Comparison of ENCODE assay signal across 1 cellular context in the genomic region with DNA sequence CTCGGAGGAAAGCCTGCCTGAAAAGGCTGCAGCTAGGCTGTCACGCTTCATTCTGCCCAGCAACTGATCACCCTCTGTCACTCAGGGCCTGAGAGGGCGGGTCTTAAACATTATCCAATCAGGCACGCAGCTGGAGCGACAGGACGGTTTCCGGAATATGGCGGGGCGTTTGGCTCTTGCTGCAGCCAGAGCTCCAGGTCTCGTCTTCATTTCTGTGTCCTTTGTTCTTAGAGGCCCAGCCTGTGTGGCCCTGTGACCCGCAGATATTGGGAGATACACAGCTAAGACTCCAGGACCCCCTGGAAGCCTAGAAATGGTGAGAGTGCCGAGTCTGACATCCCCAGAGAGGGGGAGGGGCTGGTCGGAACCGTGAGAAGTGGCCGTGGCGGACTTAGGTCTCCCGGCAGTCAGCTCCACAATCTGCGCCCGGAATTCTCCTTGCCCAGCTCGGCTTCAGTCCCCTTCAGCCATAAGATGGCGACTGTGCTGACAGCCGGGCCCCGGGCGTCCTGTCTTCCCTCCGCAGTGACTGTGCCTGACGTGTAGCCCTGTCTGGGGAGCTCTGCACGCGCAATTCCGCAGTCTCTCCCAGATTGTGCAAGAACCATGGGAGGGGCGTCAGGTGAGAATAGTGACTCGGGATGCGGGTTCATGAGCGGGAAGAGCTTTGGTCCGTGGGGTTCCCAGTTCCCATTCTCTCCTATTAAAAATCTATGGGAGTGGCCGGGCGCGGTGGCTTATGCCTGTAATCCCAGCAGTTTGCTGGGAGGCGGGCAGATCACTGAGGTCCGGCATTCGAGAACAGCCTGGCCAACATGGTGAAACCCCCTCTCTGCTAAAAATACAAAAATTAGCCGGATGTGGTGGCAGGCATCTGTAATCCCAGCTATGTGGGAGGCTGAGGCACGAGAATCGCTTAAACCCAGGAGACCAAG.
A peak's percentile ranks its signal among the peaks of the same experiment; 100 is the strongest.
TF ChIP-seq lines count a peak whose summit lies in the region.

Gene ZNF429, plus strand, starts transcription at position 144 of the 935 bp plus-strand sequence. Its CDS starts 170 bp downstream, at position 314.

TF ChIP-seq in IMR-90, 13 proteins besides CTCF, POLR2A, EP300 and RAD21 (continued from another document):
- TF ChIP-seq MAZ (IDR thresholded peaks at IDR 0.05; ENCODE audit: borderline replicate concordance, low read depth, low read length) (peak; percentile 1; the same call in 1 of the 2 replicates), NFE2L2 (IDR thresholded peaks at IDR 0.05; ENCODE audit: low read depth, low read length) (no peak), RFX5 (IDR thresholded peaks at IDR 0.05; ENCODE audit: low read depth, low read length) (peak; percentile 97), CHD1 (IDR thresholded peaks at IDR 0.05; ENCODE audit: low read depth, low read length) (no peak), MXI1 (IDR thresholded peaks at IDR 0.05; ENCODE audit: borderline replicate concordance, low read depth, low read length) (0 out of 2 replicates have a peak, but pooled peaks have one; percentile 7)
